Comparison of ENCODE assay signal across 37 cellular contexts in genomic region chr1:6999826-7000225, GRCh38.
"Had no signal": no experiment of that assay in that cellular context is flagged by ENCODE, and none has a peak within 500 bp of the region (broad histone marks: within the 10 kb centered on the region; RNA-seq: fewer than 3 reads in every experiment).

No MANE protein-coding gene starts in this region.

- DNase-seq: activated B cell treated with CpG ODN at 0.5 μM for 24 hours; activated CD4-positive, alpha-beta memory T cell treated with anti-CD3 and anti-CD28 coated beads for 36 hours; activated CD4-positive, alpha-beta T cell treated with anti-CD3 and anti-CD28 coated beads for 4 hours; activated CD4-positive, alpha-beta T cell treated with anti-CD3 and anti-CD28 coated beads, Interleukin-2, amount 10 ng/mL, durations not matched to agents 24 days and 14 days; activated CD4-positive, alpha-beta T cell treated with anti-CD3 and anti-CD28 coated beads, Interleukin-2, amount 50 U/mL, for 1 hour; activated CD4-positive, alpha-beta T cell treated with anti-CD3 and anti-CD28 coated beads, Interleukin-2, amount 50 U/mL, for 4 hours; activated CD4-positive, CD25-positive, alpha-beta regulatory T cell treated with anti-CD3 and anti-CD28 coated beads, Interleukin-2, amount 50 U/mL, for 72 hours; activated CD8-positive, alpha-beta memory T cell treated with anti-CD3 and anti-CD28 coated beads, Interleukin-2, amount 50 U/mL, for 4 hours; activated CD8-positive, alpha-beta T cell treated with anti-CD3 and anti-CD28 coated beads for 36 hours; activated effector memory CD4-positive, alpha-beta T cell treated with anti-CD3 and anti-CD28 coated beads, Interleukin-2, amount 50 U/mL, for 16 hours; activated gamma-delta T cell treated with Interleukin-2 at 50 U/mL for 16 hours; activated naive CD4-positive, alpha-beta T cell; activated naive CD4-positive, alpha-beta T cell treated with anti-CD3 and anti-CD28 coated beads for 36 hours; activated naive CD4-positive, alpha-beta T cell treated with anti-CD3 and anti-CD28 coated beads, Interleukin-2, amount 50 U/mL, for 16 hours; activated naive CD8-positive, alpha-beta T cell treated with anti-CD3 and anti-CD28 coated beads for 36 hours; activated T-cell treated with anti-CD3 and anti-CD28 coated beads for 4 hours; activated T-cell treated with anti-CD3 and anti-CD28 coated beads, Interleukin-2, amount 50 U/mL, for 1 hour; activated T-cell treated with anti-CD3 and anti-CD28 coated beads, Interleukin-2, amount 50 U/mL, for 4 hours; activated T-cell treated with anti-CD3 and anti-CD28 coated beads, Interleukin-2, amount 50 U/mL, for 72 hours; adrenal gland; amniotic stem cell; aorta; body of pancreas; brain microvascular endothelial cell; caudate nucleus; SW 1271; T-helper 1 cell; T-helper 2 cell; T-helper 9 cell had no signal

- H3K9me3 Mint-ChIP-seq: activated B cell treated with CpG ODN at 0.5 μM for 24 hours; activated CD4-positive, alpha-beta memory T cell treated with anti-CD3 and anti-CD28 coated beads for 36 hours; activated CD4-positive, alpha-beta T cell treated with anti-CD3 and anti-CD28 coated beads, Interleukin-2, amount 10 ng/mL, durations not matched to agents 24 days and 14 days; activated CD8-positive, alpha-beta T cell treated with anti-CD3 and anti-CD28 coated beads for 36 hours; activated naive CD4-positive, alpha-beta T cell treated with anti-CD3 and anti-CD28 coated beads for 36 hours; activated naive CD4-positive, alpha-beta T cell treated with anti-CD3 and anti-CD28 coated beads, Interleukin-2, amount 50 U/mL, for 72 hours; activated naive CD8-positive, alpha-beta T cell treated with anti-CD3 and anti-CD28 coated beads for 36 hours; activated T-cell treated with anti-CD3 and anti-CD28 coated beads, Interleukin-2, amount 50 U/mL, for 4 hours; activated T-cell treated with anti-CD3 and anti-CD28 coated beads, Interleukin-2, amount 50 U/mL, for 72 hours; activated T-helper 1 cell treated with anti-CD3 and anti-CD28 coated beads, Interleukin-12 subunit alpha, Interleukin-12 subunit beta, Interleukin-2, Interleukin-4 antibody, amounts not matched to agents 30 ng/mL and 10 ng/mL and 1 ng/mL, durations not matched to agents 14 hours and 24 hours and 36 hours; activated T-helper 17 cell treated with anti-CD3 and anti-CD28 coated beads, Interleukin-2, amount 50 U/mL, for 72 hours; central memory CD8-positive, alpha-beta T cell; T-helper 1 cell treated with Interleukin-12 subunit alpha and Interleukin-12 subunit beta and Interleukin-4 antibody, amounts not matched to agents 30 μg/mL and 1 μg/mL, for 36 hours; T-helper 2 cell treated with Interferon-gamma antibody and Interleukin-4, amounts not matched to agents 5 μg/mL and 100 μg/mL, for 36 hours had no signal

- H3K4me1 ChIP-seq: adrenal gland, body of pancreas, breast epithelium had no signal

- H3K27ac Mint-ChIP-seq: activated B cell treated with CpG ODN at 0.5 μM for 24 hours; activated CD4-positive, alpha-beta memory T cell treated with anti-CD3 and anti-CD28 coated beads for 36 hours; activated CD4-positive, alpha-beta T cell treated with anti-CD3 and anti-CD28 coated beads, Interleukin-2, amount 10 ng/mL, durations not matched to agents 24 days and 14 days; activated CD8-positive, alpha-beta T cell treated with anti-CD3 and anti-CD28 coated beads for 36 hours; activated naive CD4-positive, alpha-beta T cell treated with anti-CD3 and anti-CD28 coated beads for 36 hours; activated naive CD4-positive, alpha-beta T cell treated with anti-CD3 and anti-CD28 coated beads, Interleukin-2, amount 50 U/mL, for 72 hours; activated T-cell treated with anti-CD3 and anti-CD28 coated beads, Interleukin-2, amount 50 U/mL, for 72 hours; activated T-helper 1 cell treated with anti-CD3 and anti-CD28 coated beads, Interleukin-12 subunit alpha, Interleukin-12 subunit beta, Interleukin-2, Interleukin-4 antibody, amounts not matched to agents 30 ng/mL and 10 ng/mL and 1 ng/mL, durations not matched to agents 14 hours and 24 hours and 36 hours; activated T-helper 17 cell treated with anti-CD3 and anti-CD28 coated beads, Interleukin-2, amount 50 U/mL, for 72 hours; T-helper 1 cell treated with Interleukin-12 subunit alpha and Interleukin-12 subunit beta and Interleukin-4 antibody, amounts not matched to agents 30 μg/mL and 1 μg/mL, for 36 hours; T-helper 2 cell treated with Interferon-gamma antibody and Interleukin-4, amounts not matched to agents 5 μg/mL and 100 μg/mL, for 36 hours had no signal

- H3K36me3 ChIP-seq: adrenal gland, brain microvascular endothelial cell, breast epithelium had no signal

- H3K27me3 ChIP-seq: adrenal gland, body of pancreas, brain microvascular endothelial cell, breast epithelium had no signal

- H3K9me3 ChIP-seq: adrenal gland, body of pancreas, breast epithelium had no signal

- H3K4me1 Mint-ChIP-seq: activated B cell treated with CpG ODN at 0.5 μM for 24 hours; activated CD4-positive, alpha-beta T cell treated with anti-CD3 and anti-CD28 coated beads, Interleukin-2, amount 10 ng/mL, durations not matched to agents 24 days and 14 days; central memory CD8-positive, alpha-beta T cell had no signal

- H3K4me3 ChIP-seq: adrenal gland, body of pancreas, breast epithelium had no signal

- H3K36me3 Mint-ChIP-seq: activated CD4-positive, alpha-beta memory T cell treated with anti-CD3 and anti-CD28 coated beads for 36 hours; activated naive CD4-positive, alpha-beta T cell treated with anti-CD3 and anti-CD28 coated beads, Interleukin-2, amount 50 U/mL, for 72 hours; activated naive CD8-positive, alpha-beta T cell treated with anti-CD3 and anti-CD28 coated beads for 36 hours had no signal

- H3K27ac ChIP-seq: adrenal gland, body of pancreas, brain microvascular endothelial cell, breast epithelium, VCaP had no signal

- H3K4me3 Mint-ChIP-seq: activated B cell treated with CpG ODN at 0.5 μM for 24 hours; activated CD4-positive, alpha-beta memory T cell treated with anti-CD3 and anti-CD28 coated beads for 36 hours; activated CD4-positive, alpha-beta T cell treated with anti-CD3 and anti-CD28 coated beads, Interleukin-2, amount 10 ng/mL, durations not matched to agents 24 days and 14 days; activated CD8-positive, alpha-beta T cell treated with anti-CD3 and anti-CD28 coated beads for 36 hours; activated naive CD4-positive, alpha-beta T cell treated with anti-CD3 and anti-CD28 coated beads for 36 hours; activated naive CD8-positive, alpha-beta T cell treated with anti-CD3 and anti-CD28 coated beads for 36 hours; activated T-cell treated with anti-CD3 and anti-CD28 coated beads, Interleukin-2, amount 50 U/mL, for 4 hours; activated T-cell treated with anti-CD3 and anti-CD28 coated beads, Interleukin-2, amount 50 U/mL, for 72 hours; activated T-helper 1 cell treated with anti-CD3 and anti-CD28 coated beads, Interleukin-12 subunit alpha, Interleukin-12 subunit beta, Interleukin-2, Interleukin-4 antibody, amounts not matched to agents 30 ng/mL and 10 ng/mL and 1 ng/mL, durations not matched to agents 14 hours and 24 hours and 36 hours; activated T-helper 17 cell treated with anti-CD3 and anti-CD28 coated beads, Interleukin-2, amount 50 U/mL, for 72 hours; central memory CD8-positive, alpha-beta T cell; T-helper 1 cell treated with Interleukin-12 subunit alpha and Interleukin-12 subunit beta and Interleukin-4 antibody, amounts not matched to agents 30 μg/mL and 1 μg/mL, for 36 hours; T-helper 2 cell treated with Interferon-gamma antibody and Interleukin-4, amounts not matched to agents 5 μg/mL and 100 μg/mL, for 36 hours had no signal

- ATAC-seq: activated CD8-positive, alpha-beta T cell treated with anti-CD3 and anti-CD28 coated beads for 36 hours; body of pancreas had no signal
